In the genomic region with DNA sequence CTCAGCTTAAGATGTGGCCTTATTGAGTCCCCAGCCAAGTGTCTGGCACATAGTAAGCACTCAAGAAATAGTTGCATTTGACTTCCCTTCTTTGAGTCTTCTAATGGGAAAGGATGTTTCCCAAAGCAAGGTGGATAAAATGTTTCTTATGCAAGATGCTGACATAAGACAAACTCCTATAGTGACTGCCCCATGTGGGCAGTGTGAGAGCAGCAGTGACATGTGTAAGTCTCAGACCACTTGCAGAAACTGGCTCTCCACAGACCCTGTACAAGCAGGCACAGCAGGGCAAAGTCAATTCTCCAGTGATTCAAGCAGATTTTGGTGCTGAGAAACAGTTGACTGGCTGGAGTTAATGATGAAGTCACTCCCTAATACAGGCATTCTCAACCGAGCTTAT, we compare ENCODE assay signal across 13 cellular contexts.
A peak's percentile ranks its signal among the peaks of the same experiment; 100 is the strongest.
DNase-seq lines count a peak whose midpoint lies in the region; ATAC-seq and TF ChIP-seq lines count a peak whose summit lies in the region.
"Had no signal": no experiment of that assay in that cellular context is flagged by ENCODE, and none has a peak within 500 bp of the region (broad histone marks: within the 10 kb centered on the region; RNA-seq: fewer than 3 reads in every experiment).

No MANE protein-coding gene starts in this region.

- H3K4me3 ChIP-seq in AG10803 (ENCODE audit: low read length): no peak overlapping the region
- no peak overlapping the region for H3K4me3 ChIP-seq in NB4 (ENCODE audit: low read depth, low read length)
- no peak overlapping the region for H3K4me3 ChIP-seq in hepatocyte

- no peak overlapping the region for H3K4me2 ChIP-seq in hepatocyte

- TF ChIP-seq POLR2A in NB4 (IDR thresholded peaks at IDR 0.05; ENCODE audit: extremely low read depth, insufficient read length): no peak

- H4K20me1 ChIP-seq in hepatocyte (ENCODE audit: insufficient read depth, poor library complexity, severe bottlenecking): no peaks in the 10 kb centered on the region

- H2AFZ ChIP-seq in hepatocyte: no peak overlapping the region

- no peaks in the 10 kb centered on the region for H3K27me3 ChIP-seq in hepatocyte

- no peaks in the 10 kb centered on the region for H3K36me3 ChIP-seq in hepatocyte (replicated peaks; ENCODE audit: insufficient read depth, low read depth)

- no peaks in the 10 kb centered on the region for H3K4me1 ChIP-seq in hepatocyte (ENCODE audit: insufficient read depth)

- no peak for DNase-seq in AG10803 (ENCODE audit: low read depth)
- DNase-seq in NB4 (ENCODE audit: low read depth): peak; percentile 4
- DNase-seq in hepatocyte (ENCODE audit: low spot score): peak; percentile 20
- DNase-seq in NCI-H1694 treated with DMSO at 0.1 percent for 48 hours (lab: John Stamatoyannopoulos, UW): no peak
- no peak for DNase-seq in GM19240 (ENCODE audit: insufficient read length, low spot score)
- DNase-seq: CD8-positive, alpha-beta memory T cell; DMS 273 treated with DMSO at 0.1 percent for 48 hours; NCI-H1436 treated with DMSO at 0.1 percent for 48 hours; NCI-H69; SHP77 treated with DMSO at 0.1 percent for 48 hours had no signal

- H3K9me2 ChIP-seq in hepatocyte (replicated peaks; ENCODE audit: insufficient read depth): no peaks in the 10 kb centered on the region

- TF ChIP-seq CTCF in AG10803 (conservative IDR thresholded peaks at IDR 0.05; ENCODE audit: low read length): peak; percentile 10; the same call in 1 of the 2 replicates
- peak; percentile 16 for TF ChIP-seq CTCF in GM12873 (IDR thresholded peaks at IDR 0.05; ENCODE audit: insufficient read depth, low read depth, low read length, missing control alignments)
- TF ChIP-seq CTCF in NB4 (IDR thresholded peaks at IDR 0.05; ENCODE audit: low read depth, low read length): no peak
- TF ChIP-seq CTCF in hepatocyte (IDR thresholded peaks at IDR 0.05; ENCODE audit: poor library complexity): peak; percentile 2

- no peak overlapping the region for H3K27ac ChIP-seq in hepatocyte

- H3K9me3 ChIP-seq in hepatocyte (ENCODE audit: low read depth): no peaks in the 10 kb centered on the region

- WGBS in hepatocyte (ENCODE audit: low lambda C conversion rate, missing lambda C conversion rate): 81% methylated on average over 1 of the region's 1 CpG

- ATAC-seq in HG03460 (IDR thresholded peaks at IDR 0.05; ENCODE audit: unreplicated experiment) (no peak), GM21786 (IDR thresholded peaks at IDR 0.05; ENCODE audit: unreplicated experiment) (no peak)

- no peaks in the 10 kb centered on the region for H3K79me2 ChIP-seq in hepatocyte

Comparison
In these comparisons a context has a peak if more than half of its experiments do, and no peak if none do; other contexts are left out.
1. DNase-seq: peak in NB4 (single experiment) and hepatocyte (single experiment); none in AG10803 (single experiment), NCI-H1694 treated with DMSO at 0.1 percent for 48 hours (single experiment) and GM19240 (single experiment).